In the genomic region with DNA sequence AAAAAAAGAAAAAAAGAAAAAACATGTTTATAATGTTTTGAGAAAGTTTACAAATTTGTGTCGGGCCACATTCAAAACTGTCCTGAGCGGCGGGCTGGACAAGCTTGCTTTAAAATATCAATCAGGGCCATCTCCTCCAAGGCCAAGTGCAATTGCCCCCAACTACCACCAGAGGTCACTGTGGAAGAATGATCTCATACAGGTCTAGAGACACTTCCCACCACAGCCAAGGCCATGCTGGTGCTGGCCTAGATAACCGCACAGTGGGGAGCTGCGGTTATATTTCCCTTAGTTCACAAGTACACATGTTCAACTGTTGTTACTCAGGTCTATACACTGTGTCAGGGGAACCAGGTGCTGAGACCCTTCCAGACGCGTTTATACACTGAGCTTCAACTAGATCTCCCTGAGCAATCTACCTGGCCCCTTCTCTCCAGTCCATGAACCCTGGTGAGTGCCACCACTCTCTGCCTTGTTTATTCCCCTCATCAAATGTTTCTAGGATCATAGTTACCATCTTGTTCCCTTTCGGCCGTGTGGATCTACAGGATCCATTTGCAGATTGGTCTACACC, we compare ENCODE assay signal across 1 cellular context.
TF ChIP-seq lines count a peak whose summit lies in the region.

No MANE protein-coding gene starts in this region.

TF ChIP-seq in WTC11, 78 proteins besides CTCF, POLR2A, EP300 and RAD21 (continued from another document):
- TF ChIP-seq CBFB (CRISPR knock-in tag; IDR thresholded peaks at IDR 0.05; ENCODE audit: low read depth) (no peak), ZNF671 (CRISPR knock-in tag; IDR thresholded peaks at IDR 0.05) (no peak), USF1 (CRISPR knock-in tag; IDR thresholded peaks at IDR 0.05) (no peak), NFE2L1 (CRISPR knock-in tag; IDR thresholded peaks at IDR 0.05) (no peak), FOXJ3 (CRISPR knock-in tag; IDR thresholded peaks at IDR 0.05; ENCODE audit: borderline replicate concordance) (no peak), MYBL2 (CRISPR knock-in tag; IDR thresholded peaks at IDR 0.05) (no peak), CREM (CRISPR knock-in tag; IDR thresholded peaks at IDR 0.05) (no peak), SMAD4 (CRISPR knock-in tag; IDR thresholded peaks at IDR 0.05) (no peak), ZNF121 (CRISPR knock-in tag; IDR thresholded peaks at IDR 0.05) (no peak), NFATC4 (CRISPR knock-in tag; IDR thresholded peaks at IDR 0.05) (no peak), OVOL2 (CRISPR knock-in tag; IDR thresholded peaks at IDR 0.05; ENCODE audit: borderline replicate concordance) (no peak)
